In the genomic region with DNA sequence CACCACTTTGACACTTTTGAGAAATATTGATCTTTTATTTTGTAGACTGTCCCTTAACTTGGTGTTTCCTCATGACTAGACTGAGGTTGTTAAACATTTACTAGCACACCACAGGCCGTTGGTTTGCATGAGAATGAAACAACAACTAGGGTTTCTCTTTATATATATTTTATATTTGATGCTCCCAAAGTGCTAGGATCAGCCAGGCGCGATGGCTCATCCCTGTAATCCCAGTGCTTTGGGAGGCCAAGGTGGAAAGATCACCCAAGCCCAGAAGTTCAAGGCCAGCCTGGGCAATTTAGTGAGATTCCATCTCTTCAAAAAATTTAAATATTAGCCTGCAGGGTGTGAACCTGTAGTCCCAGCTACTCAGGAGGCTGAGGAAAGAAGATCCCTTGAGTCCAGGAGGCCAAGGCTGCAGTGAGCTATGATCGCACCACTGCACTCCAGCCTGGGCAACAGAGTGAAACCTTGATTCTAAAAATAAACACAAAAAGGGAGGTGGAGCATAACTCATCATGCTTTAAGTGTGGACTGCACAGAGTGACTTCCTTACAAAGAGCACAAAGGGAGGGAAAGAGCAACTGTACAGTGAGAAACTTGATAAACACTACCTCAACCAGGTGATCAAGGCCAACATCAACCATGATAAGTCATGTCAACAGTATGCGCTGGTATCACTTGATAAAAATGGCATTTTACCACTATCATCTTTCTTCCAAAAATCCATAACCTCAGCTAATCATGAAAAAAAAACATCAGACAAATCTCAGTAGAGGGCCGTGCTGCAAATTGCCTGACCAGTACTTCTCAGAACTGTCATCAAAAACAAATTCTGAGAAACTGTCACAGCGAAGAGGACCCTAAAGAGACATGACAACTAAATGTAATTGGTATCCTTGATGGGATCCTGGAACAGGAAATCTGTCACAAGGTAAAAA, we compare ENCODE assay signal across 1 cellular context.
TF ChIP-seq lines count a peak whose summit lies in the region.

No MANE protein-coding gene starts in this region.

TF ChIP-seq in HepG2, 621 proteins besides CTCF, POLR2A, EP300 and RAD21 (continued from another document and continues in another):
- TF ChIP-seq, protein P1, sequence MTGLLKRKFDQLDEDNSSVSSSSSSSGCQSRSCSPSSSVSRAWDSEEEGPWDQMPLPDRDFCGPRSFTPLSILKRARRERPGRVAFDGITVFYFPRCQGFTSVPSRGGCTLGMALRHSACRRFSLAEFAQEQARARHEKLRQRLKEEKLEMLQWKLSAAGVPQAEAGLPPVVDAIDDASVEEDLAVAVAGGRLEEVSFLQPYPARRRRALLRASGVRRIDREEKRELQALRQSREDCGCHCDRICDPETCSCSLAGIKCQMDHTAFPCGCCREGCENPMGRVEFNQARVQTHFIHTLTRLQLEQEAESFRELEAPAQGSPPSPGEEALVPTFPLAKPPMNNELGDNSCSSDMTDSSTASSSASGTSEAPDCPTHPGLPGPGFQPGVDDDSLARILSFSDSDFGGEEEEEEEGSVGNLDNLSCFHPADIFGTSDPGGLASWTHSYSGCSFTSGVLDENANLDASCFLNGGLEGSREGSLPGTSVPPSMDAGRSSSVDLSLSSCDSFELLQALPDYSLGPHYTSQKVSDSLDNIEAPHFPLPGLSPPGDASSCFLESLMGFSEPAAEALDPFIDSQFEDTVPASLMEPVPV (CRISPR knock-in tag; IDR thresholded peaks at IDR 0.05), result no peak
- no peak; the same call in 2 of the 3 replicates for TF ChIP-seq MXI1 (IDR thresholded peaks at IDR 0.05; ENCODE audit: borderline replicate concordance, low read depth, low read length)
- TF ChIP-seq PHF21A (CRISPR knock-in tag; IDR thresholded peaks at IDR 0.05), result peak; percentile 21; the same call in 1 of the 2 replicates
- TF ChIP-seq GATAD2A (CRISPR knock-in tag; IDR thresholded peaks at IDR 0.05), result peak; percentile 81
- 0 out of 2 replicates have a peak, but pooled peaks have one; percentile 72 for TF ChIP-seq ZNF772 (CRISPR knock-in tag; IDR thresholded peaks at IDR 0.05)
- TF ChIP-seq ZSCAN20 (CRISPR knock-in tag; IDR thresholded peaks at IDR 0.05; ENCODE audit: borderline replicate concordance), result no peak
- peak; percentile 8; the same call in 1 of the 2 replicates for TF ChIP-seq WIZ (CRISPR knock-in tag; IDR thresholded peaks at IDR 0.05)
- TF ChIP-seq TCF7 (IDR thresholded peaks at IDR 0.05; ENCODE audit: low read depth), result peak; percentile 28; the same call in 1 of the 2 replicates
- peak; percentile 75 for TF ChIP-seq RBAK (CRISPR knock-in tag; IDR thresholded peaks at IDR 0.05)
- no peak for TF ChIP-seq KLF6 (CRISPR knock-in tag; IDR thresholded peaks at IDR 0.05)
- peak; percentile 68; the same call in 1 of the 2 replicates for TF ChIP-seq SIX4 (CRISPR knock-in tag; IDR thresholded peaks at IDR 0.05)
- TF ChIP-seq, protein P2, sequence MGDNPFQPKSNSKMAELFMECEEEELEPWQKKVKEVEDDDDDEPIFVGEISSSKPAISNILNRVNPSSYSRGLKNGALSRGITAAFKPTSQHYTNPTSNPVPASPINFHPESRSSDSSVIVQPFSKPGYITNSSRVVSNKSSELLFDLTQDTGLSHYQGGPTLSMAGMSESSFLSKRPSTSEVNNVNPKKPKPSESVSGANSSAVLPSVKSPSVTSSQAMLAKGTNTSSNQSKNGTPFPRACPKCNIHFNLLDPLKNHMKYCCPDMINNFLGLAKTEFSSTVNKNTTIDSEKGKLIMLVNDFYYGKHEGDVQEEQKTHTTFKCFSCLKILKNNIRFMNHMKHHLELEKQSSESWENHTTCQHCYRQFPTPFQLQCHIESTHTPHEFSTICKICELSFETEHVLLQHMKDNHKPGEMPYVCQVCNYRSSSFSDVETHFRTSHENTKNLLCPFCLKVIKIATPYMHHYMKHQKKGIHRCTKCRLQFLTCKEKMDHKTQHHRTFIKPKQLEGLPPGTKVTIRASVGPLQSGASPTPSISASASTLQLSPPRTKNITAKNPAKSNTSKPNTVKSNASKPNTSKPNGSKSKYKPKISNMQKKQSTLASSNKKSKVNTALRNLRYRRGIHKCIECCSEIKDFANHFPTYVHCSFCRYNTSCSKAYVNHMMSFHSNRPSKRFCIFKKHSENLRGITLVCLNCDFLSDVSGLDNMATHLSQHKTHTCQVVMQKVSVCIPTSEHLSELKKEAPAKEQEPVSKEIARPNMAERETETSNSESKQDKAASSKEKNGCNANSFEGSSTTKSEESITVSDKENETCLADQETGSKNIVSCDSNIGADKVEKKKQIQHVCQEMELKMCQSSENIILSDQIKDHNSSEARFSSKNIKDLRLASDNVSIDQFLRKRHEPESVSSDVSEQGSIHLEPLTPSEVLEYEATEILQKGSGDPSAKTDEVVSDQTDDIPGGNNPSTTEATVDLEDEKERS (CRISPR knock-in tag; IDR thresholded peaks at IDR 0.05), result peak; percentile 73; the same call in 1 of the 2 replicates
- peak; percentile 89 for TF ChIP-seq RCOR2 (CRISPR knock-in tag; IDR thresholded peaks at IDR 0.05)
- TF ChIP-seq ZNF530 (CRISPR knock-in tag; IDR thresholded peaks at IDR 0.05; ENCODE audit: low read depth), result no peak
- peak; percentile 51; the same call in 1 of the 2 replicates for TF ChIP-seq KAT7 (CRISPR knock-in tag; IDR thresholded peaks at IDR 0.05; ENCODE audit: borderline replicate concordance)
- no peak for TF ChIP-seq ZNF703 (CRISPR knock-in tag; IDR thresholded peaks at IDR 0.05; ENCODE audit: borderline replicate concordance)
- TF ChIP-seq GTF2F1 (IDR thresholded peaks at IDR 0.05; ENCODE audit: low read length), result no peak
- TF ChIP-seq HOXD1 (CRISPR knock-in tag; IDR thresholded peaks at IDR 0.05), result no peak
- no peak for TF ChIP-seq SP2 (CRISPR knock-in tag; IDR thresholded peaks at IDR 0.05)
- TF ChIP-seq, protein P3, sequence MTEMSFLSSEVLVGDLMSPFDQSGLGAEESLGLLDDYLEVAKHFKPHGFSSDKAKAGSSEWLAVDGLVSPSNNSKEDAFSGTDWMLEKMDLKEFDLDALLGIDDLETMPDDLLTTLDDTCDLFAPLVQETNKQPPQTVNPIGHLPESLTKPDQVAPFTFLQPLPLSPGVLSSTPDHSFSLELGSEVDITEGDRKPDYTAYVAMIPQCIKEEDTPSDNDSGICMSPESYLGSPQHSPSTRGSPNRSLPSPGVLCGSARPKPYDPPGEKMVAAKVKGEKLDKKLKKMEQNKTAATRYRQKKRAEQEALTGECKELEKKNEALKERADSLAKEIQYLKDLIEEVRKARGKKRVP (CRISPR knock-in tag; IDR thresholded peaks at IDR 0.05), result 0 out of 4 replicates have a peak, but pooled peaks of 1 of the 2 experiments have one; percentile 22
- no peak for TF ChIP-seq ZNF329 (CRISPR knock-in tag; IDR thresholded peaks at IDR 0.05; ENCODE audit: low read depth)
- TF ChIP-seq, protein P4, sequence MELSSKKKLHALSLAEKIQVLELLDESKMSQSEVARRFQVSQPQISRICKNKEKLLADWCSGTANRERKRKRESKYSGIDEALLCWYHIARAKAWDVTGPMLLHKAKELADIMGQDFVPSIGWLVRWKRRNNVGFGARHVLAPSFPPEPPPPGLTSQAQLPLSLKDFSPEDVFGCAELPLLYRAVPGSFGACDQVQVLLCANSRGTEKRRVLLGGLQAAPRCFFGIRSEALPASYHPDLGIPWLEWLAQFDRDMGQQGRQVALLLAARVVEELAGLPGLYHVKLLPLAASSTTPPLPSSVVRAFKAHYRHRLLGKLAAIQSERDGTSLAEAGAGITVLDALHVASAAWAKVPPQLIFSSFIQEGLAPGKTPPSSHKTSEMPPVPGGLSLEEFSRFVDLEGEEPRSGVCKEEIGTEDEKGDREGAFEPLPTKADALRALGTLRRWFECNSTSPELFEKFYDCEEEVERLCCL (CRISPR knock-in tag; IDR thresholded peaks at IDR 0.05; ENCODE audit: borderline replicate concordance), result no peak
- 0 out of 2 replicates have a peak, but pooled peaks have one; percentile 9 for TF ChIP-seq HMG20B (CRISPR knock-in tag; conservative IDR thresholded peaks at IDR 0.05)
- TF ChIP-seq, protein P5, sequence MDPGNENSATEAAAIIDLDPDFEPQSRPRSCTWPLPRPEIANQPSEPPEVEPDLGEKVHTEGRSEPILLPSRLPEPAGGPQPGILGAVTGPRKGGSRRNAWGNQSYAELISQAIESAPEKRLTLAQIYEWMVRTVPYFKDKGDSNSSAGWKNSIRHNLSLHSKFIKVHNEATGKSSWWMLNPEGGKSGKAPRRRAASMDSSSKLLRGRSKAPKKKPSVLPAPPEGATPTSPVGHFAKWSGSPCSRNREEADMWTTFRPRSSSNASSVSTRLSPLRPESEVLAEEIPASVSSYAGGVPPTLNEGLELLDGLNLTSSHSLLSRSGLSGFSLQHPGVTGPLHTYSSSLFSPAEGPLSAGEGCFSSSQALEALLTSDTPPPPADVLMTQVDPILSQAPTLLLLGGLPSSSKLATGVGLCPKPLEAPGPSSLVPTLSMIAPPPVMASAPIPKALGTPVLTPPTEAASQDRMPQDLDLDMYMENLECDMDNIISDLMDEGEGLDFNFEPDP (CRISPR knock-in tag; conservative IDR thresholded peaks at IDR 0.05), result 0 out of 2 replicates have a peak, but pooled peaks have one; percentile 56
- TF ChIP-seq, protein P6, sequence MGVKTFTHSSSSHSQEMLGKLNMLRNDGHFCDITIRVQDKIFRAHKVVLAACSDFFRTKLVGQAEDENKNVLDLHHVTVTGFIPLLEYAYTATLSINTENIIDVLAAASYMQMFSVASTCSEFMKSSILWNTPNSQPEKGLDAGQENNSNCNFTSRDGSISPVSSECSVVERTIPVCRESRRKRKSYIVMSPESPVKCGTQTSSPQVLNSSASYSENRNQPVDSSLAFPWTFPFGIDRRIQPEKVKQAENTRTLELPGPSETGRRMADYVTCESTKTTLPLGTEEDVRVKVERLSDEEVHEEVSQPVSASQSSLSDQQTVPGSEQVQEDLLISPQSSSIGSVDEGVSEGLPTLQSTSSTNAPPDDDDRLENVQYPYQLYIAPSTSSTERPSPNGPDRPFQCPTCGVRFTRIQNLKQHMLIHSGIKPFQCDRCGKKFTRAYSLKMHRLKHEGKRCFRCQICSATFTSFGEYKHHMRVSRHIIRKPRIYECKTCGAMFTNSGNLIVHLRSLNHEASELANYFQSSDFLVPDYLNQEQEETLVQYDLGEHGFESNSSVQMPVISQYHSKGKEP (CRISPR knock-in tag; IDR thresholded peaks at IDR 0.05), result no peak
- no peak for TF ChIP-seq MBD4 (IDR thresholded peaks at IDR 0.05; ENCODE audit: borderline replicate concordance, low read length)
- TF ChIP-seq MAF1 (CRISPR knock-in tag; IDR thresholded peaks at IDR 0.05; ENCODE audit: borderline replicate concordance), result no peak
- no peak for TF ChIP-seq MAFK (conservative IDR thresholded peaks at IDR 0.05 in 1 of 2, IDR thresholded peaks at IDR 0.05 in 1 of 2; ENCODE audit: low read length in 2 of 2)
- no peak for TF ChIP-seq ZNF746 (CRISPR knock-in tag; IDR thresholded peaks at IDR 0.05)
- TF ChIP-seq, protein P7, sequence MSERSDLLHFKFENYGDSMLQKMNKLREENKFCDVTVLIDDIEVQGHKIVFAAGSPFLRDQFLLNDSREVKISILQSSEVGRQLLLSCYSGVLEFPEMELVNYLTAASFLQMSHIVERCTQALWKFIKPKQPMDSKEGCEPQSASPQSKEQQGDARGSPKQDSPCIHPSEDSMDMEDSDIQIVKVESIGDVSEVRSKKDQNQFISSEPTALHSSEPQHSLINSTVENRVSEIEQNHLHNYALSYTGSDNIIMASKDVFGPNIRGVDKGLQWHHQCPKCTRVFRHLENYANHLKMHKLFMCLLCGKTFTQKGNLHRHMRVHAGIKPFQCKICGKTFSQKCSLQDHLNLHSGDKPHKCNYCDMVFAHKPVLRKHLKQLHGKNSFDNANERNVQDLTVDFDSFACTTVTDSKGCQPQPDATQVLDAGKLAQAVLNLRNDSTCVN (CRISPR knock-in tag; IDR thresholded peaks at IDR 0.05; ENCODE audit: borderline replicate concordance), result no peak
- TF ChIP-seq SMARCE1 (IDR thresholded peaks at IDR 0.05; ENCODE audit: borderline replicate concordance), result no peak
- TF ChIP-seq CENPT (CRISPR knock-in tag; IDR thresholded peaks at IDR 0.05; ENCODE audit: low read depth), result no peak
- TF ChIP-seq, protein P8, sequence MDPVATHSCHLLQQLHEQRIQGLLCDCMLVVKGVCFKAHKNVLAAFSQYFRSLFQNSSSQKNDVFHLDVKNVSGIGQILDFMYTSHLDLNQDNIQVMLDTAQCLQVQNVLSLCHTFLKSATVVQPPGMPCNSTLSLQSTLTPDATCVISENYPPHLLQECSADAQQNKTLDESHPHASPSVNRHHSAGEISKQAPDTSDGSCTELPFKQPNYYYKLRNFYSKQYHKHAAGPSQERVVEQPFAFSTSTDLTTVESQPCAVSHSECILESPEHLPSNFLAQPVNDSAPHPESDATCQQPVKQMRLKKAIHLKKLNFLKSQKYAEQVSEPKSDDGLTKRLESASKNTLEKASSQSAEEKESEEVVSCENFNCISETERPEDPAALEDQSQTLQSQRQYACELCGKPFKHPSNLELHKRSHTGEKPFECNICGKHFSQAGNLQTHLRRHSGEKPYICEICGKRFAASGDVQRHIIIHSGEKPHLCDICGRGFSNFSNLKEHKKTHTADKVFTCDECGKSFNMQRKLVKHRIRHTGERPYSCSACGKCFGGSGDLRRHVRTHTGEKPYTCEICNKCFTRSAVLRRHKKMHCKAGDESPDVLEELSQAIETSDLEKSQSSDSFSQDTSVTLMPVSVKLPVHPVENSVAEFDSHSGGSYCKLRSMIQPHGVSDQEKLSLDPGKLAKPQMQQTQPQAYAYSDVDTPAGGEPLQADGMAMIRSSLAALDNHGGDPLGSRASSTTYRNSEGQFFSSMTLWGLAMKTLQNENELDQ (CRISPR knock-in tag; IDR thresholded peaks at IDR 0.05; ENCODE audit: borderline replicate concordance), result no peak
- peak; percentile 72; the same call in 1 of the 2 replicates for TF ChIP-seq GLI4 (CRISPR knock-in tag; IDR thresholded peaks at IDR 0.05; ENCODE audit: borderline replicate concordance)
- TF ChIP-seq, protein P9, sequence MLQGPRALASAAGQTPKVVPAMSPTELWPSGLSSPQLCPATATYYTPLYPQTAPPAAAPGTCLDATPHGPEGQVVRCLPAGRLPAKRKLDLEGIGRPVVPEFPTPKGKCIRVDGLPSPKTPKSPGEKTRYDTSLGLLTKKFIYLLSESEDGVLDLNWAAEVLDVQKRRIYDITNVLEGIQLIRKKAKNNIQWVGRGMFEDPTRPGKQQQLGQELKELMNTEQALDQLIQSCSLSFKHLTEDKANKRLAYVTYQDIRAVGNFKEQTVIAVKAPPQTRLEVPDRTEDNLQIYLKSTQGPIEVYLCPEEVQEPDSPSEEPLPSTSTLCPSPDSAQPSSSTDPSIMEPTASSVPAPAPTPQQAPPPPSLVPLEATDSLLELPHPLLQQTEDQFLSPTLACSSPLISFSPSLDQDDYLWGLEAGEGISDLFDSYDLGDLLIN (CRISPR knock-in tag; IDR thresholded peaks at IDR 0.05; ENCODE audit: borderline replicate concordance), result no peak
- peak; percentile 84 for TF ChIP-seq ONECUT2 (CRISPR knock-in tag; IDR thresholded peaks at IDR 0.05)
- TF ChIP-seq ZNF572 (CRISPR knock-in tag; IDR thresholded peaks at IDR 0.05), result no peak
- TF ChIP-seq GFI1 (CRISPR knock-in tag; IDR thresholded peaks at IDR 0.05; ENCODE audit: borderline replicate concordance), result peak; percentile 83
- peak; percentile 65; the same call in 1 of the 2 replicates for TF ChIP-seq ZNF124 (CRISPR knock-in tag; IDR thresholded peaks at IDR 0.05)
- TF ChIP-seq ZBTB3 (CRISPR knock-in tag; IDR thresholded peaks at IDR 0.05; ENCODE audit: borderline replicate concordance, low read depth), result peak; percentile 100
- TF ChIP-seq MAFF (IDR thresholded peaks at IDR 0.05; ENCODE audit: low read depth, low read length), result no peak
- peak; percentile 88 for TF ChIP-seq ZNF292 (CRISPR knock-in tag; IDR thresholded peaks at IDR 0.05; ENCODE audit: borderline replicate concordance, low read depth)
- peak; percentile 60 for TF ChIP-seq HDAC2 (CRISPR knock-in tag; IDR thresholded peaks at IDR 0.05)
- no peak; the same call in 1 of the 2 replicates for TF ChIP-seq TGIF2 (CRISPR knock-in tag; IDR thresholded peaks at IDR 0.05)
- TF ChIP-seq FOXP1 (IDR thresholded peaks at IDR 0.05), result no peak
- TF ChIP-seq FOXP1 (CRISPR knock-in tag; IDR thresholded peaks at IDR 0.05), result peak; percentile 69
- TF ChIP-seq SMYD3 (CRISPR knock-in tag; IDR thresholded peaks at IDR 0.05), result no peak
- peak; percentile 57; the same call in 1 of the 2 replicates for TF ChIP-seq SIX1 (CRISPR knock-in tag; IDR thresholded peaks at IDR 0.05; ENCODE audit: borderline replicate concordance)
